17 cellular contexts compared by ENCODE assay signal in genomic region chr21:36551731-36552457, GRCh38.
DNase-seq lines count a peak whose midpoint lies in the region; TF ChIP-seq lines count a peak whose summit lies in the region.
"Had no signal": no experiment of that assay in that cellular context is flagged by ENCODE, and none has a peak within 500 bp of the region (broad histone marks: within the 10 kb centered on the region; RNA-seq: fewer than 3 reads in every experiment).

No MANE protein-coding gene starts in this region.

- H2AFZ ChIP-seq in SK-N-SH (ENCODE audit: low read depth): 0 out of 2 replicates have a peak overlapping the region, but pooled peaks have one; percentile 1

- intact Hi-C loops in dorsolateral prefrontal cortex (cut with DNase I): no loop called here

- no peaks in the 10 kb centered on the region for H4K20me1 ChIP-seq in SK-N-SH (ENCODE audit: insufficient read depth)

- TF ChIP-seq EP300 in SK-N-SH (IDR thresholded peaks at IDR 0.05; ENCODE audit: borderline replicate concordance in 1 of 2, low read depth in 1 of 2, low read length in 1 of 2) (no peak), suprapubic skin (IDR thresholded peaks at IDR 0.05) (no peak)

- CTCF ChIA-PET in SK-N-SH (lab: Yijun Ruan, JAX): no interaction called here
- CTCF ChIA-PET in activated CD4-positive, alpha-beta memory T cell treated with anti-CD3 and anti-CD28 coated beads, Interleukin-2, amount 10 ng/mL, durations not matched to agents 7 days and 5 days (lab: Charles Lee): no interaction called here

- no peaks in the 10 kb centered on the region for H3K4me1 Mint-ChIP-seq in activated CD4-positive, alpha-beta memory T cell treated with anti-CD3 and anti-CD28 coated beads, Interleukin-2, amount 10 ng/mL, durations not matched to agents 7 days and 5 days

- H3K27ac ChIP-seq in SK-N-SH (ENCODE audit: low read depth in 2 of 2, low read length in 1 of 2) (0 out of 4 replicates have a peak overlapping the region, but pooled peaks of 1 of the 2 experiments have one; percentile 15), suprapubic skin (peak overlapping the region; percentile 8), dorsolateral prefrontal cortex (no peak overlapping the region)
- H3K27ac ChIP-seq: HL-60, lower lobe of right lung, pancreas had no signal

- H3K27me3 ChIP-seq in SK-N-SH (ENCODE audit: insufficient read depth) (peaks cover 15% of the 10 kb centered on the region; the same call in 1 of the 2 replicates), suprapubic skin (peaks cover 8% of the 10 kb centered on the region), dorsolateral prefrontal cortex (peaks cover 0 to 35% (median 4%) of the 10 kb centered on the region in 45 donors)
- H3K27me3 ChIP-seq: pancreas had no signal

- H3K27ac Mint-ChIP-seq in activated CD4-positive, alpha-beta memory T cell treated with anti-CD3 and anti-CD28 coated beads, Interleukin-2, amount 10 ng/mL, durations not matched to agents 7 days and 5 days: no peak overlapping the region
- H3K27ac Mint-ChIP-seq: activated CD4-positive, alpha-beta memory T cell treated with anti-CD3 and anti-CD28 coated beads for 36 hours; stimulated activated naive CD8-positive, alpha-beta T cell treated with anti-CD3 and anti-CD28 coated beads, Interleukin-15, Interleukin-2, amounts not matched to agents 100 ng/mL and 50 ng/mL, for 24 hours had no signal

- H3K9me3 Mint-ChIP-seq in activated CD4-positive, alpha-beta memory T cell treated with anti-CD3 and anti-CD28 coated beads, Interleukin-2, amount 10 ng/mL, durations not matched to agents 7 days and 5 days: no peaks in the 10 kb centered on the region
- H3K9me3 Mint-ChIP-seq: activated CD4-positive, alpha-beta memory T cell treated with anti-CD3 and anti-CD28 coated beads for 36 hours; stimulated activated naive CD8-positive, alpha-beta T cell treated with anti-CD3 and anti-CD28 coated beads, Interleukin-15, Interleukin-2, amounts not matched to agents 100 ng/mL and 50 ng/mL, for 24 hours had no signal

- H3K4me2 ChIP-seq in SK-N-SH: peak overlapping the region; percentile 66; the same call in 1 of the 2 replicates

- H3K9me3 ChIP-seq in SK-N-SH (no peaks in the 10 kb centered on the region), suprapubic skin (no peaks in the 10 kb centered on the region)
- H3K9me3 ChIP-seq: lower lobe of right lung, pancreas had no signal

- POLR2A ChIA-PET in SK-N-SH (lab: Yijun Ruan, JAX): no interaction called here
- POLR2A ChIA-PET in activated CD4-positive, alpha-beta memory T cell treated with anti-CD3 and anti-CD28 coated beads, Interleukin-2, amount 10 ng/mL, durations not matched to agents 7 days and 5 days (lab: Charles Lee): no interaction called here

- H3K4me3 Mint-ChIP-seq in activated CD4-positive, alpha-beta memory T cell treated with anti-CD3 and anti-CD28 coated beads, Interleukin-2, amount 10 ng/mL, durations not matched to agents 7 days and 5 days: no peak overlapping the region
- H3K4me3 Mint-ChIP-seq: activated CD4-positive, alpha-beta memory T cell treated with anti-CD3 and anti-CD28 coated beads for 36 hours; stimulated activated naive CD8-positive, alpha-beta T cell treated with anti-CD3 and anti-CD28 coated beads, Interleukin-15, Interleukin-2, amounts not matched to agents 100 ng/mL and 50 ng/mL, for 24 hours had no signal

- TF ChIP-seq CTCF in SK-N-SH (IDR thresholded peaks at IDR 0.05) (no peak), fibroblast of the aortic adventitia (IDR thresholded peaks at IDR 0.05; ENCODE audit: insufficient read depth, low read length) (peak; percentile 5), suprapubic skin (IDR thresholded peaks at IDR 0.05) (no peak), dorsolateral prefrontal cortex (IDR thresholded peaks at IDR 0.05 in 54 of 56, conservative IDR thresholded peaks at IDR 0.05 in 2 of 56; ENCODE audit: low read depth in 1 of 56, partially characterized antibody in 56 of 56) (no peak)

- peaks cover 0 to 2% of the 10 kb centered on the region in 2 experiments; a peak in 1 of 4 replicates for H3K4me1 ChIP-seq in SK-N-SH (ENCODE audit: control insufficient read depth in 1 of 2, insufficient read depth in 2 of 2, low read depth in 1 of 2, low read length in 1 of 2)
- H3K4me1 ChIP-seq in suprapubic skin: peaks cover 12% of the 10 kb centered on the region
- H3K4me1 ChIP-seq: pancreas had no signal

- peak; percentile 21 for DNase-seq in HCEC 1CT
- no peak for DNase-seq in SK-N-SH
- DNase-seq in fibroblast of the aortic adventitia (ENCODE audit: low read depth): peak; percentile 99
- no peak for DNase-seq in suprapubic skin (ENCODE audit: low spot score in 2 of 2)
- no peak for DNase-seq in dorsolateral prefrontal cortex
- DNase-seq in activated CD4-positive, alpha-beta memory T cell treated with anti-CD3 and anti-CD28 coated beads, Interleukin-2, amount 10 ng/mL, durations not matched to agents 7 days and 5 days: no peak
- DNase-seq in C1 segment of cervical spinal cord (lab: John Stamatoyannopoulos, UW): no peak
- DNase-seq: activated CD4-positive, alpha-beta memory T cell treated with anti-CD3 and anti-CD28 coated beads for 36 hours; activated naive CD4-positive, alpha-beta T cell; cortex of kidney; glutamatergic neuron; lower lobe of right lung; NCI-H1105 treated with DMSO at 0.1 percent for 48 hours; pancreas; stimulated activated CD4-positive, alpha-beta T cell treated with anti-CD3 and anti-CD28 coated beads, Interleukin-4, amount 100 ng/mL, for 4 hours had no signal

- H3K9ac ChIP-seq in SK-N-SH: no peak overlapping the region

- no peaks in the 10 kb centered on the region for H3K36me3 Mint-ChIP-seq in activated CD4-positive, alpha-beta memory T cell treated with anti-CD3 and anti-CD28 coated beads, Interleukin-2, amount 10 ng/mL, durations not matched to agents 7 days and 5 days (ENCODE audit: low read depth)
- H3K36me3 Mint-ChIP-seq: activated CD4-positive, alpha-beta memory T cell treated with anti-CD3 and anti-CD28 coated beads for 36 hours had no signal

- peaks cover 3% of the 10 kb centered on the region for H3K27me3 Mint-ChIP-seq in activated CD4-positive, alpha-beta memory T cell treated with anti-CD3 and anti-CD28 coated beads, Interleukin-2, amount 10 ng/mL, durations not matched to agents 7 days and 5 days
- H3K27me3 Mint-ChIP-seq: stimulated activated naive CD8-positive, alpha-beta T cell treated with anti-CD3 and anti-CD28 coated beads, Interleukin-15, Interleukin-2, amounts not matched to agents 100 ng/mL and 50 ng/mL, for 24 hours had no signal

- no peaks in the 10 kb centered on the region for H3K9me2 ChIP-seq in SK-N-SH

- no peak for TF ChIP-seq POLR2A in suprapubic skin (IDR thresholded peaks at IDR 0.05)

- H3K36me3 ChIP-seq in SK-N-SH (replicated peaks in 1 of 2; ENCODE audit: control insufficient read depth in 1 of 2, insufficient read depth in 2 of 2, low read length in 1 of 2): no peaks in the 10 kb centered on the region
- no peaks in the 10 kb centered on the region for H3K36me3 ChIP-seq in suprapubic skin
- H3K36me3 ChIP-seq: lower lobe of right lung, pancreas had no signal

- 17% methylated on average over 10 of the region's 10 CpGs for WGBS in SK-N-SH (ENCODE audit: low lambda C conversion rate)
- 32% methylated on average over 10 of the region's 10 CpGs for WGBS in suprapubic skin

- H3K4me3 ChIP-seq in SK-N-SH (ENCODE audit: low read depth in 2 of 2, low read length in 1 of 2): peak overlapping the region; percentile 9 to 10; a peak in 1 of 4 replicates
- no peak overlapping the region for H3K4me3 ChIP-seq in fibroblast of the aortic adventitia (ENCODE audit: low read depth, low read length)
- no peak overlapping the region for H3K4me3 ChIP-seq in suprapubic skin
- no peak overlapping the region for H3K4me3 ChIP-seq in dorsolateral prefrontal cortex
- H3K4me3 ChIP-seq: lower lobe of right lung, pancreas had no signal

- H3F3A ChIP-seq in SK-N-SH (replicated peaks; ENCODE audit: insufficient read depth): peaks cover 5% of the 10 kb centered on the region

- no peaks in the 10 kb centered on the region for H3K79me2 ChIP-seq in SK-N-SH (ENCODE audit: insufficient read depth)

- no peak for TF ChIP-seq RAD21 in SK-N-SH (IDR thresholded peaks at IDR 0.05; ENCODE audit: low read length)

TF ChIP-seq in SK-N-SH, 30 proteins besides CTCF, POLR2A, EP300 and RAD21 (continues in another document):
- TF ChIP-seq RFX5 (IDR thresholded peaks at IDR 0.05; ENCODE audit: low read length): no peak
- TF ChIP-seq IRF3 (IDR thresholded peaks at IDR 0.05; ENCODE audit: low read depth, low read length): no peak
- peak; percentile 90 for TF ChIP-seq TCF12 (IDR thresholded peaks at IDR 0.05)
- TF ChIP-seq, protein P1, sequence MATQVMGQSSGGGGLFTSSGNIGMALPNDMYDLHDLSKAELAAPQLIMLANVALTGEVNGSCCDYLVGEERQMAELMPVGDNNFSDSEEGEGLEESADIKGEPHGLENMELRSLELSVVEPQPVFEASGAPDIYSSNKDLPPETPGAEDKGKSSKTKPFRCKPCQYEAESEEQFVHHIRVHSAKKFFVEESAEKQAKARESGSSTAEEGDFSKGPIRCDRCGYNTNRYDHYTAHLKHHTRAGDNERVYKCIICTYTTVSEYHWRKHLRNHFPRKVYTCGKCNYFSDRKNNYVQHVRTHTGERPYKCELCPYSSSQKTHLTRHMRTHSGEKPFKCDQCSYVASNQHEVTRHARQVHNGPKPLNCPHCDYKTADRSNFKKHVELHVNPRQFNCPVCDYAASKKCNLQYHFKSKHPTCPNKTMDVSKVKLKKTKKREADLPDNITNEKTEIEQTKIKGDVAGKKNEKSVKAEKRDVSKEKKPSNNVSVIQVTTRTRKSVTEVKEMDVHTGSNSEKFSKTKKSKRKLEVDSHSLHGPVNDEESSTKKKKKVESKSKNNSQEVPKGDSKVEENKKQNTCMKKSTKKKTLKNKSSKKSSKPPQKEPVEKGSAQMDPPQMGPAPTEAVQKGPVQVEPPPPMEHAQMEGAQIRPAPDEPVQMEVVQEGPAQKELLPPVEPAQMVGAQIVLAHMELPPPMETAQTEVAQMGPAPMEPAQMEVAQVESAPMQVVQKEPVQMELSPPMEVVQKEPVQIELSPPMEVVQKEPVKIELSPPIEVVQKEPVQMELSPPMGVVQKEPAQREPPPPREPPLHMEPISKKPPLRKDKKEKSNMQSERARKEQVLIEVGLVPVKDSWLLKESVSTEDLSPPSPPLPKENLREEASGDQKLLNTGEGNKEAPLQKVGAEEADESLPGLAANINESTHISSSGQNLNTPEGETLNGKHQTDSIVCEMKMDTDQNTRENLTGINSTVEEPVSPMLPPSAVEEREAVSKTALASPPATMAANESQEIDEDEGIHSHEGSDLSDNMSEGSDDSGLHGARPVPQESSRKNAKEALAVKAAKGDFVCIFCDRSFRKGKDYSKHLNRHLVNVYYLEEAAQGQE (IDR thresholded peaks at IDR 0.05; ENCODE audit: low read depth, low read length): no peak
- TF ChIP-seq ELF1 (IDR thresholded peaks at IDR 0.05): no peak

Comparison
In these comparisons a context has a peak if more than half of its experiments do, and no peak if none do; other contexts are left out.
1. DNase-seq: peak in HCEC 1CT (single experiment) and fibroblast of the aortic adventitia (single experiment); none in SK-N-SH (single experiment), suprapubic skin (0 of 2), dorsolateral prefrontal cortex (0 of 10), activated CD4-positive, alpha-beta memory T cell treated with anti-CD3 and anti-CD28 coated beads, Interleukin-2, amount 10 ng/mL, durations not matched to agents 7 days and 5 days (single experiment) and C1 segment of cervical spinal cord (0 of 14).
2. H3K4me3 ChIP-seq: peak in SK-N-SH (2 of 2); none in fibroblast of the aortic adventitia (single experiment), suprapubic skin (single experiment) and dorsolateral prefrontal cortex (0 of 59).